In genomic region chr15:59298255-59298856, GRCh38 we compare ENCODE assay signal across 10 cellular contexts.
DNase-seq lines count a peak whose midpoint lies in the region; ATAC-seq, FAIRE-seq and TF ChIP-seq lines count a peak whose summit lies in the region.
"Had no signal": no experiment of that assay in that cellular context is flagged by ENCODE, and none has a peak within 500 bp of the region (broad histone marks: within the 10 kb centered on the region; RNA-seq: fewer than 3 reads in every experiment).

No MANE protein-coding gene starts in this region.

- H4K20me1 ChIP-seq in astrocyte (ENCODE audit: insufficient read depth, low read length): no peaks in the 10 kb centered on the region

- TF ChIP-seq CTCF in astrocyte (IDR thresholded peaks at IDR 0.05; ENCODE audit: insufficient read depth, low read depth, low read length): no peak

- H3K27ac Mint-ChIP-seq in CD4-positive, alpha-beta memory T cell: peak overlapping the region in 3 of 7 donors; percentile 44 to 74 (median 57)
- H3K27ac Mint-ChIP-seq in astrocyte (ENCODE audit: unreplicated experiment): peak overlapping the region; percentile 75
- H3K27ac Mint-ChIP-seq in stimulated activated effector memory CD8-positive, alpha-beta T cell treated with anti-CD3 and anti-CD28 coated beads, Interleukin-12 subunit alpha, Interleukin-12 subunit beta, amount 100 ng/mL, for 72 hours: peak overlapping the region; percentile 32

- H3K4me1 Mint-ChIP-seq in CD4-positive, alpha-beta memory T cell: peaks cover 24 to 37% (median 30%) of the 10 kb centered on the region in 4 donors
- peaks cover 72% of the 10 kb centered on the region for H3K4me1 Mint-ChIP-seq in astrocyte (ENCODE audit: low read depth, unreplicated experiment)
- peaks cover 43% of the 10 kb centered on the region for H3K4me1 Mint-ChIP-seq in stimulated activated effector memory CD8-positive, alpha-beta T cell treated with anti-CD3 and anti-CD28 coated beads, Interleukin-12 subunit alpha, Interleukin-12 subunit beta, amount 100 ng/mL, for 72 hours

- H3K9me3 ChIP-seq in CD4-positive, alpha-beta memory T cell (ENCODE audit: control insufficient read depth in 1 of 2, low read length in 2 of 2): no peaks in the 10 kb centered on the region
- no peaks in the 10 kb centered on the region for H3K9me3 ChIP-seq in astrocyte (ENCODE audit: insufficient read depth, low read depth, low read length)

- peak overlapping the region in 5 of 8 donors; percentile 37 to 55 (median 44) for H3K4me3 Mint-ChIP-seq in CD4-positive, alpha-beta memory T cell
- peak overlapping the region; percentile 20 for H3K4me3 Mint-ChIP-seq in astrocyte (ENCODE audit: unreplicated experiment)
- peak overlapping the region; percentile 30 for H3K4me3 Mint-ChIP-seq in stimulated activated effector memory CD8-positive, alpha-beta T cell treated with anti-CD3 and anti-CD28 coated beads, Interleukin-12 subunit alpha, Interleukin-12 subunit beta, amount 100 ng/mL, for 72 hours
- H3K4me3 Mint-ChIP-seq: neural crest cell had no signal

- no peak for DNase-seq in CD4-positive, alpha-beta memory T cell
- DNase-seq in astrocyte (ENCODE audit: low read depth): peak; percentile 57
- peak in 1 of 2 donors; percentile 56 for DNase-seq in stimulated activated effector memory CD8-positive, alpha-beta T cell treated with anti-CD3 and anti-CD28 coated beads, Interleukin-12 subunit alpha, Interleukin-12 subunit beta, amount 100 ng/mL, for 72 hours (ENCODE audit: low spot score in 2 of 2)
- no peak for DNase-seq in Ammon's horn (ENCODE audit: low spot score)
- no peak for DNase-seq in cardiac septum (ENCODE audit: low spot score)
- no peak for DNase-seq in HCEC 1CT

- H3K79me2 ChIP-seq in astrocyte (ENCODE audit: insufficient read depth, low read length): peaks cover 72% of the 10 kb centered on the region

- no peaks in the 10 kb centered on the region for H3K9me3 Mint-ChIP-seq in CD4-positive, alpha-beta memory T cell
- H3K9me3 Mint-ChIP-seq in astrocyte (ENCODE audit: unreplicated experiment): no peaks in the 10 kb centered on the region
- H3K9me3 Mint-ChIP-seq in stimulated activated effector memory CD8-positive, alpha-beta T cell treated with anti-CD3 and anti-CD28 coated beads, Interleukin-12 subunit alpha, Interleukin-12 subunit beta, amount 100 ng/mL, for 72 hours: no peaks in the 10 kb centered on the region
- H3K9me3 Mint-ChIP-seq: neural crest cell had no signal

- CTCF ChIA-PET in CD4-positive, alpha-beta memory T cell (lab: Charles Lee; ENCODE audit: partially characterized antibody): no interaction called here

- H3K4me3 ChIP-seq in CD4-positive, alpha-beta memory T cell (ENCODE audit: low read length in 2 of 2): no peak overlapping the region
- no peak overlapping the region for H3K4me3 ChIP-seq in astrocyte (ENCODE audit: insufficient read depth, low read depth, low read length)

- no peaks in the 10 kb centered on the region for H3K36me3 Mint-ChIP-seq in CD4-positive, alpha-beta memory T cell
- peaks cover 8% of the 10 kb centered on the region for H3K36me3 Mint-ChIP-seq in astrocyte (ENCODE audit: low read depth, unreplicated experiment)
- no peaks in the 10 kb centered on the region for H3K36me3 Mint-ChIP-seq in stimulated activated effector memory CD8-positive, alpha-beta T cell treated with anti-CD3 and anti-CD28 coated beads, Interleukin-12 subunit alpha, Interleukin-12 subunit beta, amount 100 ng/mL, for 72 hours

- FAIRE-seq in astrocyte (lab: Jason Lieb, UNC): no peak
- FAIRE-seq: G401.6 had no signal

- peaks cover 0 to 1% of the 10 kb centered on the region in 2 donors for H3K27me3 Mint-ChIP-seq in CD4-positive, alpha-beta memory T cell
- H3K27me3 Mint-ChIP-seq in astrocyte (ENCODE audit: low read depth, unreplicated experiment): no peaks in the 10 kb centered on the region

- H2AFZ ChIP-seq in astrocyte (ENCODE audit: low read depth, low read length): no peak overlapping the region

- no peaks in the 10 kb centered on the region for H3K27me3 ChIP-seq in CD4-positive, alpha-beta memory T cell (ENCODE audit: insufficient read depth, low read length)
- H3K27me3 ChIP-seq in astrocyte (ENCODE audit: insufficient read depth, low read length): no peaks in the 10 kb centered on the region

- H3K4me1 ChIP-seq in CD4-positive, alpha-beta memory T cell (ENCODE audit: insufficient read depth, low read length): peaks cover 33% of the 10 kb centered on the region
- peaks cover 58% of the 10 kb centered on the region for H3K4me1 ChIP-seq in astrocyte (ENCODE audit: insufficient read depth, low read length)

- H3K27ac ChIP-seq in CD4-positive, alpha-beta memory T cell (ENCODE audit: low read depth, low read length): no peak overlapping the region
- peak overlapping the region; percentile 57 for H3K27ac ChIP-seq in astrocyte (ENCODE audit: low read depth, low read length)

- peak overlapping the region; percentile 26 for H3K9ac ChIP-seq in astrocyte (ENCODE audit: low read length)

- ATAC-seq in GM21367 (IDR thresholded peaks at IDR 0.05; ENCODE audit: unreplicated experiment): peak; percentile 65
- peak; percentile 35 for ATAC-seq in HG03558 (IDR thresholded peaks at IDR 0.05; ENCODE audit: extremely low read depth, unreplicated experiment)
- peak; percentile 91 for ATAC-seq in stimulated activated effector memory CD8-positive, alpha-beta T cell treated with anti-CD3 and anti-CD28 coated beads, Interleukin-12 subunit alpha, Interleukin-12 subunit beta, amount 100 ng/mL, for 72 hours

- H3K36me3 ChIP-seq in CD4-positive, alpha-beta memory T cell (ENCODE audit: insufficient read depth, low read length): no peaks in the 10 kb centered on the region
- no peaks in the 10 kb centered on the region for H3K36me3 ChIP-seq in astrocyte (ENCODE audit: insufficient read depth, low read length)

- POLR2A ChIA-PET in CD4-positive, alpha-beta memory T cell (lab: Charles Lee; ENCODE audit: partially characterized antibody): no interaction called here

- peak overlapping the region; percentile 45 for H3K4me2 ChIP-seq in astrocyte (ENCODE audit: low read length)

- intact Hi-C loops in CD4-positive, alpha-beta memory T cell (cut with micrococcal nuclease): no loop called here
- intact Hi-C loops in cardiac septum (cut with DNase I): loop anchor here (5.0 kb wide), 1 partner anchor 74 kb away; the partner anchor contains the start of gene MYO1E

Comparison
In these comparisons a context has a peak if more than half of its experiments do, and no peak if none do; other contexts are left out.
1. ATAC-seq: peak in every context shown above with its lines; median percentile 91 in stimulated activated effector memory CD8-positive, alpha-beta T cell treated with anti-CD3 and anti-CD28 coated beads, Interleukin-12 subunit alpha, Interleukin-12 subunit beta, amount 100 ng/mL, for 72 hours; 65 in GM21367; 35 in HG03558.